In the genomic region with DNA sequence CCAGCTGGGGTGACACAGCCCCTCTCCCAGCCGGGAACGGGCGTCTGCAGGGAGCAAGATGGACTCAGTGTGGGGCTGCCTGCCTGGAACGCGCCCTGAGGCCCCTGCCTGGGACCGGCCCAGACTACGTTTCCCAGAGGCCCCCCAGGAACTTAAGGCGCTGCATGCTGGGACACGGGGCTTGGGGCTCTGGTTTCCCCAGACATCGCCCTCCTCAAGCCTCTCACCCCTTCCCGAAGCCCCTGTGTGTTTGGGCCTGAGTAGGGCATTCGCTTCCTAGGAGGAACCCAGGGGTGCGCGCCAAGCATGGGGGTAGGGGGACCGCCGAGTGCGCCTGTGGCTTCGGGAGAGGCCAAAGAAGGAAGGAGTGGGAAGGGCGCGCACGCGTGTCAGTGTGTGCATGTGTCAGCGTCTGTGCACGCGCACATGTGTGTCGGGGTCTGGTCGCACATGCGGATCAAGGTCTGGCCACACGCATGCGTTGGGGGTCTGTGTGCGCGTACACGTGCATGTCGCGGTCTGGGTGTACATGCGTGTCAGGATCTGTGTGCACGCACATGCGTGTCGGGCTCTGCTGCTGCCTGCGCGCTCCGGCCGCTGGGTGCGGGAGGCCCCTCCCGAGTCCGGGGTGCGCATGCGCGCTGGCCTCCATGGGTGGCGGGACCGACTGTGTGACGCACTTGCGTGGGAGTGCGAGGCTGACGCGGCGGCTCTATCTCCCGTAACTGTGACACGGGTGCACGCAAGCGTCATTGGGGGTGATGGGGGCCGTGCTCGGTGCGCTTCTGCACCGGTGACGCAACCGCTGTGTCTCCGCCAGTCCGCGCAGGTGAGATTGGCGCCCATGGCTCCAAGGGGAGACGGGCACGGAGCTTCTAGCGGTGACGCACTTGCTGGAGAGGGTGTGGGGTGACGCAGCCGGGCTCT, we compare ENCODE assay signal across 8 cellular contexts. TPM values are rescaled to one million over a fixed set of nuclear protein-coding genes. Genes with fewer than 3 reads are reported as not detected.
DNase-seq lines count a peak whose midpoint lies in the region; ATAC-seq lines count a peak whose summit lies in the region.

No MANE protein-coding gene starts in this region.

- peaks cover 0 to 6% (median 2%) of the 10 kb centered on the region in 7 donors for H3K9me3 Mint-ChIP-seq in naive B cell

- H3K27me3 Mint-ChIP-seq in naive B cell = peaks cover 0 to 4% (median 0%) of the 10 kb centered on the region in 3 donors

- in situ Hi-C loops in ACHN (cut with HindIII; ENCODE audit: low pct_ligation_motif_present, low pct_unique_long_range_greater_than_20kb, low sequenced_read_pairs) = no loop called here

- ATAC-seq in HG02571 (IDR thresholded peaks at IDR 0.05; ENCODE audit: unreplicated experiment) (peak; percentile 68), esophagus mucosa (peak; percentile 91), naive B cell (ENCODE audit: low read depth in 2 of 2) (peak; percentile 69 to 71)
- peak; percentile 92 for ATAC-seq in stimulated activated naive CD8-positive, alpha-beta T cell treated with anti-CD3 and anti-CD28 coated beads, Interleukin-15, Interleukin-2, amounts not matched to agents 100 U/mL and 50 U/mL, for 24 hours

- peak; percentile 58 for DNase-seq in GM04504 (ENCODE audit: low read depth)
- DNase-seq in NCI-H226 = peak; percentile 69
- peak; percentile 91 for DNase-seq in activated T-cell treated with anti-CD3 and anti-CD28 coated beads, Interleukin-2, amount 50 U/mL, for 1 hour
- DNase-seq in naive B cell = peak; percentile 94
- DNase-seq in stimulated activated naive CD8-positive, alpha-beta T cell treated with anti-CD3 and anti-CD28 coated beads, Interleukin-15, Interleukin-2, amounts not matched to agents 100 U/mL and 50 U/mL, for 24 hours = peak; percentile 89
- DNase-seq in ACHN = no peak

- peak overlapping the region; percentile 86 to 98 (median 94) for H3K4me3 Mint-ChIP-seq in naive B cell

- peak overlapping the region; percentile 99 to 100 (median 100) for H3K27ac Mint-ChIP-seq in naive B cell

- peaks cover 3 to 8% of the 10 kb centered on the region in 2 donors for H3K36me3 Mint-ChIP-seq in naive B cell

- H3K4me1 Mint-ChIP-seq in naive B cell = peaks cover 11 to 18% (median 11%) of the 10 kb centered on the region in 3 donors

RNA-seq across cellular contexts. Expression of gene ZNF331, which starts 16.2 kb away (rescaled TPM):
- total RNA-seq in esophagus mucosa = 4.6 TPM
- 100 to 1,000 TPM in 2 of 6 donors, 10 to 100 TPM in 4; 35.2 to 141 (median 72.8) TPM for polyA plus RNA-seq in naive B cell (ENCODE audit: low read depth in 6 of 6)
